8 cellular contexts compared by ENCODE assay signal in the genomic region with DNA sequence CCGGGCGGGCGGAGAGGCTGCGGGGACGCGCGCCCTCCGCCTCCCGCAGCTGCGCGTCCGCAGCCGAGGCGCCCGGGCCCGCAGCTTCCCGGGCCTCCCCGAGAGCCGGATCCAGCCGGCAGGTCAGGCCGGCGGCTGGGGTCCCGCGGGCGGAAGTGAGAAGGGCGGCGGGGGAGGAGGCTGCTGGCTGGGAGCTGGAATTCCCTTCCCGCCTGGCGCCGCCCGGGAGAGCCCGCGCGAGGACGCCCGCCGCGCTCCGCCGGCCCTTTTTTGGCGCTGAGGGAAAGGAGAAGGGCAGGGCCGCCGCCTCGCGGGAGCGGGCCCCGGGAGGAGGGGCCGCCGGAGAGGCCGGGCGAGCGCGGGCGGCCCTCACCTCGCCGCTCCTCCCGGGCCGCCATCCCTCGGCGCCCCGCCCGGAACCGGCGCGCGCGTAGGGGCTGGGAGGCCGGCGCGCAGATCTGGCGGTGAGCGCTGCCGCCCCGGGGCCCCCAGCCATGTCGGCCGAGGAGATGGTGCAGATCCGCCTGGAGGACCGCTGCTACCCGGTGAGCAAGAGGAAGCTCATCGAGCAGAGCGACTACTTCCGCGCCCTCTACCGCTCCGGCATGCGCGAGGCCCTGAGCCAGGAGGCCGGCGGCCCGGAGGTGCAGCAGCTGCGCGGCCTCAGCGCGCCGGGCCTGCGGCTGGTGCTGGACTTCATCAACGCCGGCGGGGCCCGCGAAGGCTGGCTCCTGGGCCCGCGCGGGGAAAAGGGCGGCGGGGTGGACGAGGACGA. TPM values are rescaled to one million over a fixed set of nuclear protein-coding genes. Genes with fewer than 3 reads are reported as not detected.
DNase-seq lines count a peak whose midpoint lies in the region; ATAC-seq and FAIRE-seq lines count a peak whose summit lies in the region.

A gene with protein sequence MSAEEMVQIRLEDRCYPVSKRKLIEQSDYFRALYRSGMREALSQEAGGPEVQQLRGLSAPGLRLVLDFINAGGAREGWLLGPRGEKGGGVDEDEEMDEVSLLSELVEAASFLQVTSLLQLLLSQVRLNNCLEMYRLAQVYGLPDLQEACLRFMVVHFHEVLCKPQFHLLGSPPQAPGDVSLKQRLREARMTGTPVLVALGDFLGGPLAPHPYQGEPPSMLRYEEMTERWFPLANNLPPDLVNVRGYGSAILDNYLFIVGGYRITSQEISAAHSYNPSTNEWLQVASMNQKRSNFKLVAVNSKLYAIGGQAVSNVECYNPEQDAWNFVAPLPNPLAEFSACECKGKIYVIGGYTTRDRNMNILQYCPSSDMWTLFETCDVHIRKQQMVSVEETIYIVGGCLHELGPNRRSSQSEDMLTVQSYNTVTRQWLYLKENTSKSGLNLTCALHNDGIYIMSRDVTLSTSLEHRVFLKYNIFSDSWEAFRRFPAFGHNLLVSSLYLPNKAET (plus strand): TSS at position 397 of the 775 bp plus-strand sequence. CDS start 98 bp downstream, at position 495.
A gene (minus strand): TSS at position 400 of the 775 bp plus-strand sequence. CDS start 8,960 bp downstream, outside the sequence.

- H3K9me3 ChIP-seq in endocrine pancreas (ENCODE audit: control insufficient read depth, low read length) (no peaks in the 10 kb centered on the region), mesodermal cell (ENCODE audit: control insufficient read depth, low read length) (no peaks in the 10 kb centered on the region)

- WGBS in mesodermal cell (ENCODE audit: insufficient coverage in 2 of 2), 2 experiments: 0 to 1% methylated on average over 86 to 95 of the region's 108 CpGs

- DNase-seq in C1 segment of cervical spinal cord (lab: John Stamatoyannopoulos, UW) (peak in 13 of 14 donors; percentile 49 to 89 (median 77)), GM19239 (ENCODE audit: insufficient read length, low spot score) (peak; percentile 79), NCI-H82 (lab: John Stamatoyannopoulos, UW) (peak; percentile 73)
- DNase-seq in activated CD8-positive, alpha-beta memory T cell treated with anti-CD3 and anti-CD28 coated beads for 4 hours (ENCODE audit: low read depth in 2 of 2): peak; percentile 25 to 35
- DNase-seq in stimulated activated CD8-positive, alpha-beta memory T cell treated with anti-CD3 and anti-CD28 coated beads, Interleukin-15, amount 100 ng/mL, for 24 hours (ENCODE audit: low read depth): peak; percentile 29

- FAIRE-seq in GM19239 (lab: Jason Lieb, UNC): peak; percentile 69

- H3K4me1 ChIP-seq in endocrine pancreas (ENCODE audit: control insufficient read depth, insufficient read depth, low read length) (no peaks in the 10 kb centered on the region), mesodermal cell (ENCODE audit: control insufficient read depth, insufficient read depth, low read length, poor library complexity, severe bottlenecking) (peaks cover 20% of the 10 kb centered on the region)

- H3K4me3 ChIP-seq in endocrine pancreas (ENCODE audit: control insufficient read depth, insufficient read depth, low read length) (peak within 1 kb of the TSS; percentile 89), mesodermal cell (ENCODE audit: extremely low read depth, insufficient read depth, low read length, poor library complexity, severe bottlenecking) (peak within 1 kb of the TSS; percentile 64)

- H3K36me3 ChIP-seq in endocrine pancreas (ENCODE audit: control insufficient read depth, insufficient read depth, low read length) (no peaks in the 10 kb centered on the region), mesodermal cell (ENCODE audit: control insufficient read depth, insufficient read depth, low read length) (peaks cover 10% of the 10 kb centered on the region)

- H3K27ac ChIP-seq in mesodermal cell (ENCODE audit: low read depth, low read length, severe bottlenecking): peak within 1 kb of the TSS; percentile 85

- peak; percentile 81 for ATAC-seq in HG03432 (IDR thresholded peaks at IDR 0.05; ENCODE audit: unreplicated experiment)

- no peaks in the 10 kb centered on the region for H3K27me3 ChIP-seq in endocrine pancreas (ENCODE audit: control insufficient read depth, insufficient read depth, low read length)

- peak within 1 kb of the TSS; percentile 75 for H3K9ac ChIP-seq in endocrine pancreas (ENCODE audit: control insufficient read depth, insufficient read depth, low read length)

RNA-seq across cellular contexts. Expression of the first gene that starts in this region (rescaled TPM):
- 18.7 TPM for polyA plus RNA-seq in mesodermal cell (2013, experiment 1 of 2)
- 13.2 TPM for polyA plus RNA-seq in mesodermal cell (2013, experiment 2 of 2)

RNA-seq across cellular contexts. Expression of the second gene that starts in this region (rescaled TPM):
- polyA plus RNA-seq in mesodermal cell (2013, experiment 1 of 2): not detected
- not detected for polyA plus RNA-seq in mesodermal cell (2013, experiment 2 of 2)

Comparison
In these comparisons a context has a peak if more than half of its experiments do, and no peak if none do; other contexts are left out.
1. Peak in every context shown above with its lines: DNase-seq, ATAC-seq, H3K4me3 ChIP-seq and H3K27ac ChIP-seq.
2. DNase-seq: peak in every context shown above with its lines; median percentile 79 in GM19239; 77 in C1 segment of cervical spinal cord; 73 in NCI-H82; 30 in activated CD8-positive, alpha-beta memory T cell treated with anti-CD3 and anti-CD28 coated beads for 4 hours; 29 in stimulated activated CD8-positive, alpha-beta memory T cell treated with anti-CD3 and anti-CD28 coated beads, Interleukin-15, amount 100 ng/mL, for 24 hours.